10 cellular contexts compared by ENCODE assay signal in the genomic region with DNA sequence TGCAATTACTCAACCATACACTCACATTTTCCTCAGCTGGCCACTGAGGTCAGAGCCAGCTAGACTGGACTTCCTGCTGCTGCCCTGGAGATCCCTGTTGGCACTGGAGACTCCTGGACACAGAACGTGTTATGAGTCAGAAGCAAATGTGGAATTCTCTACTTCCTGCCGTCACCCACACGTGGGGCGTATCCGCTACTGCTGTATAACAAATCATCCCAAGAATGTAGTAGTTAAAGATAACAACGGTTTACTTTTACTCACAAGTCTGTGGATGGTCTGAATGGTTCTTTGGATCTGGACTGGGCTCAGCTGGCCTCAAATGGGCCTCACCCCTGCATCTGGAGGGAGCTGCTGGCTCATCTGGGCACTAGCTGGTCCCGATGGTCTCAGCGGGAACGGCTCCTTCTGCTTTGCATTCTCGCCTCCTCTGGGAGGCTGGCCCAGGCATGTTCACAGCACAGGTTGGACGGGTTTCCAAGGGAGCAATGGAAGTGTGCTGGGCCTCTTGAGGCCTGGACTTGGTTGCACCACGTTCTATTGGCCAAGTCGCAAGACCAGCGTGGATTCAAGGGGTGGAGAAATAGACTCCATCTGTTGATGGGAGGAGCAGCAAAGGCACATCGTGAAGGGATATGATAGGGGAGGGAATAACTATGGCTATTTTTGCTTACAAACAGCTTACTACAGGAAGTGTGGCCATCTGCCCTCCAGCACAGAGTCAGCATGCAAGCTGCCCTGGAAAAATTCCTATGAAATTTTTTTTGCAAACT.
A peak's percentile ranks its signal among the peaks of the same experiment; 100 is the strongest.
DNase-seq lines count a peak whose midpoint lies in the region; ATAC-seq and TF ChIP-seq lines count a peak whose summit lies in the region.
"Had no signal": no experiment of that assay in that cellular context is flagged by ENCODE, and none has a peak within 500 bp of the region (broad histone marks: within the 10 kb centered on the region; RNA-seq: fewer than 3 reads in every experiment).

No MANE protein-coding gene starts in this region.

- H3K27me3 ChIP-seq in breast epithelium: no peaks in the 10 kb centered on the region
- H3K27me3 ChIP-seq in kidney epithelial cell (ENCODE audit: control insufficient read depth, insufficient read depth, low read length): no peaks in the 10 kb centered on the region
- H3K27me3 ChIP-seq in tibial nerve: no peaks in the 10 kb centered on the region

- peak overlapping the region; percentile 55 to 91 for H3K27ac ChIP-seq in breast epithelium
- H3K27ac ChIP-seq in tibial nerve: peak overlapping the region in 2 of 4 donors; percentile 52 to 61

- peak in 1 of 2 donors; percentile 80 for TF ChIP-seq EP300 in tibial nerve (IDR thresholded peaks at IDR 0.05)

- TF ChIP-seq POLR2A in breast epithelium (IDR thresholded peaks at IDR 0.05) (no peak), tibial nerve (IDR thresholded peaks at IDR 0.05) (no peak)

- intact Hi-C loops in breast epithelium (cut with DNase I; ENCODE audit: low total_unique reads): loop anchor here (10.0 kb wide), 1 partner anchor 1035 kb away; no protein-coding TSS in a partner anchor

- peaks cover 7% of the 10 kb centered on the region for H3K9me3 Mint-ChIP-seq in HFFc6

- H3K36me3 ChIP-seq in breast epithelium (no peaks in the 10 kb centered on the region), kidney epithelial cell (ENCODE audit: control insufficient read depth, insufficient read depth, low read length) (no peaks in the 10 kb centered on the region), tibial nerve (no peaks in the 10 kb centered on the region)

- H3K4me1 ChIP-seq in breast epithelium: no peaks in the 10 kb centered on the region
- H3K4me1 ChIP-seq in tibial nerve: peaks cover 0 to 13% (median 9%) of the 10 kb centered on the region in 4 donors

- DNase-seq in HFFc6: peak; percentile 100
- DNase-seq in breast epithelium (ENCODE audit: low spot score in 2 of 2): no peak
- DNase-seq in kidney epithelial cell (ENCODE audit: low read depth): peak; percentile 80
- peak; percentile 38 to 68 for DNase-seq in tibial nerve (ENCODE audit: low spot score in 2 of 2)
- DNase-seq in KG1 (lab: John Stamatoyannopoulos, UW): no peak
- no peak for DNase-seq in NCI-H2107 (lab: John Stamatoyannopoulos, UW)
- DNase-seq: activated CD8-positive, alpha-beta memory T cell treated with anti-CD3 and anti-CD28 coated beads, Interleukin-2, amount 50 U/mL, for 4 hours; NCI-H1417 had no signal

- 65 to 70% methylated on average over 15 of the region's 15 CpGs for WGBS in tibial nerve, 2 donors

- peaks cover 8% of the 10 kb centered on the region; the same call in 1 of the 2 replicates for H3K36me3 Mint-ChIP-seq in HFFc6 (ENCODE audit: low read depth)

- H3K4me3 ChIP-seq in breast epithelium (peak overlapping the region in 1 of 3 donors; percentile 8), kidney epithelial cell (ENCODE audit: low read depth, low read length) (no peak overlapping the region), tibial nerve (no peak overlapping the region)

- ATAC-seq in HG02840 (IDR thresholded peaks at IDR 0.05; ENCODE audit: low FRiP score, unreplicated experiment) (no peak), HG02588 (IDR thresholded peaks at IDR 0.05; ENCODE audit: unreplicated experiment) (no peak)

- H3K4me1 Mint-ChIP-seq in HFFc6 (ENCODE audit: low read depth): peaks cover 63% of the 10 kb centered on the region

- H3K9me3 ChIP-seq in breast epithelium (no peaks in the 10 kb centered on the region), tibial nerve (peaks cover 0 to 7% (median 0%) of the 10 kb centered on the region in 4 donors)

- TF ChIP-seq CTCF in HFFc6 (IDR thresholded peaks at IDR 0.05) (no peak), breast epithelium (IDR thresholded peaks at IDR 0.05) (no peak), kidney epithelial cell (IDR thresholded peaks at IDR 0.05; ENCODE audit: insufficient read depth, low read length, poor library complexity, severe bottlenecking) (no peak), tibial nerve (IDR thresholded peaks at IDR 0.05) (no peak)

- H3K27me3 Mint-ChIP-seq in HFFc6 (ENCODE audit: insufficient read depth): peaks cover 2% of the 10 kb centered on the region; the same call in 1 of the 2 replicates

- peak overlapping the region; percentile 74 for H3K4me3 Mint-ChIP-seq in HFFc6

- H3K27ac Mint-ChIP-seq in HFFc6: peak overlapping the region; percentile 100

Comparison
In these comparisons a context has a peak if more than half of its experiments do, and no peak if none do; other contexts are left out.
1. DNase-seq: peak in HFFc6 (single experiment), kidney epithelial cell (single experiment) and tibial nerve (2 of 2); none in breast epithelium (0 of 2), KG1 (single experiment) and NCI-H2107 (single experiment).